35 cellular contexts compared by ENCODE assay signal in the genomic region with DNA sequence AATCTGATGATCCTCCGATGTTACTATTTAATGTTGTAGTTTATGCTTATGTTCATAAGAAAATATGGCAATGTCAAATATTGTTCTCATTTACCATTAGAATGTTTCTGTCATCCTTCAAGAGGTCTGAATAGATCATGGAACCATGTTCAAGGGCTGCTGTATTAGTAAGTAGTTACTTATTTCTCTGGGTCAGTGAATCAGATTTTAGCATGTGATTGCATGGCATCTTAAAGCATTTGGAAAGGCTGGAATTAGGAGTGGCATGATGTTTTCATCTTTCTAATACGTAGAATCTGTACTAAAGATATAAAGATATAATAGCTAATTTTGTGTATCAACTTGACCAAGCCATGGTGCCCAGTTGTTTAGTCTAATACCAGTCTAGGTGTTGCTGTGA. TPM values are rescaled to one million over a fixed set of nuclear protein-coding genes. Genes with fewer than 3 reads are reported as not detected.
"Had no signal": no experiment of that assay in that cellular context is flagged by ENCODE, and none has a peak within 500 bp of the region (broad histone marks: within the 10 kb centered on the region; RNA-seq: fewer than 3 reads in every experiment).

No MANE protein-coding gene starts in this region.

- H3K36me3 ChIP-seq: colonic mucosa, gastroesophageal sphincter, heart right ventricle, lower lobe of right lung, neutrophil, pancreas, right lobe of liver, stomach, thyroid gland had no signal

- ATAC-seq: esophagus mucosa; gastroesophageal sphincter; heart right ventricle; left ventricle myocardium superior; lower lobe of right lung; mucosa of descending colon; natural killer cell treated with Interleukin-12 subunit alpha and Interleukin-12 subunit beta and Interleukin-15 and Interleukin-18, amount 100 ng/mL, for 72 hours; pancreas; right lobe of liver; stimulated activated effector memory CD8-positive, alpha-beta T cell treated with anti-CD3 and anti-CD28 coated beads, Interleukin-12 subunit alpha, Interleukin-12 subunit beta, amount 100 ng/mL, for 72 hours had no signal

- H3K4me1 ChIP-seq: colonic mucosa, gastroesophageal sphincter, heart right ventricle, lower lobe of right lung, pancreas, right lobe of liver, stomach, thyroid gland had no signal

- DNase-seq: colonic mucosa; effector CD8-positive, alpha-beta T cell; endodermal cell; foreskin fibroblast; glutamatergic neuron; heart right ventricle; hippocampal formation; left ventricle myocardium superior; lower lobe of right lung; mucosa of descending colon; naive B cell; pancreas; right lobe of liver; stimulated activated CD4-positive, alpha-beta T cell treated with anti-CD3 and anti-CD28 coated beads, Interleukin-12 subunit alpha, Interleukin-12 subunit beta, amount 100 ng/mL, for 4 hours; stimulated activated CD4-positive, alpha-beta T cell treated with anti-CD3 and anti-CD28 coated beads, Interleukin-2, amount 100 ng/mL, for 24 hours; stimulated activated CD4-positive, alpha-beta T cell treated with anti-CD3 and anti-CD28 coated beads, Interleukin-4, amount 100 ng/mL, for 24 hours; stimulated activated naive CD4-positive, alpha-beta T cell treated with Interleukin-2 at 50 U/mL for 16 hours; stomach; thyroid gland had no signal

- H3K9me3 ChIP-seq: colonic mucosa, gastroesophageal sphincter, heart right ventricle, lower lobe of right lung, mucosa of descending colon, neutrophil, pancreas, right lobe of liver, stomach, thyroid gland had no signal

- H3K4me3 ChIP-seq: colonic mucosa, gastroesophageal sphincter, heart right ventricle, lower lobe of right lung, mucosa of descending colon, pancreas, right lobe of liver, smooth muscle cell, stomach, thyroid gland had no signal

- H3K27me3 ChIP-seq: colonic mucosa, right lobe of liver, thyroid gland had no signal

- H3K27ac ChIP-seq: colonic mucosa, gastroesophageal sphincter, heart right ventricle, lower lobe of right lung, neutrophil, pancreas, right lobe of liver, stomach, thyroid gland had no signal

- FAIRE-seq: islet of Langerhans, pancreas had no signal

- H3K4me2 ChIP-seq: smooth muscle cell had no signal

RNA-seq across cellular contexts. Expression of a gene that starts 40.5 kb away (rescaled TPM):
- total RNA-seq: colonic mucosa; endodermal cell; esophagus mucosa; gastroesophageal sphincter; heart right ventricle; kidney epithelial cell; left ventricle myocardium superior; lower lobe of right lung; mesothelial cell of epicardium; mucosa of descending colon; natural killer cell treated with Interleukin-12 subunit alpha and Interleukin-12 subunit beta and Interleukin-15 and Interleukin-18, amount 100 ng/mL, for 72 hours; neural crest cell; omental fat pad; pancreas; posterior vena cava; pulmonary artery endothelial cell; right lobe of liver; smooth muscle cell; stomach; subcutaneous adipose tissue; temporal lobe; urinary bladder had no signal
- polyA plus RNA-seq: heart right ventricle, pancreas, smooth muscle cell, stomach, urinary bladder had no signal
